8 cellular contexts compared by ENCODE assay signal in genomic region chr11:87290304-87290922, GRCh38.
DNase-seq lines count a peak whose midpoint lies in the region; ATAC-seq, FAIRE-seq and TF ChIP-seq lines count a peak whose summit lies in the region.

No MANE protein-coding gene starts in this region.

- no peak overlapping the region for H3K27ac ChIP-seq in CD4-positive, alpha-beta memory T cell (ENCODE audit: low read depth, low read length)
- H3K27ac ChIP-seq in brain microvascular endothelial cell: no peak overlapping the region

- no peaks in the 10 kb centered on the region for H3K4me1 Mint-ChIP-seq in CD4-positive, alpha-beta memory T cell

- no peaks in the 10 kb centered on the region for H3K36me3 Mint-ChIP-seq in CD4-positive, alpha-beta memory T cell

- CTCF ChIA-PET in CD4-positive, alpha-beta memory T cell (lab: Charles Lee; ENCODE audit: partially characterized antibody): interaction anchor here (1.0 to 9.1 kb wide), 11 partner anchors 9 to 358 kb away, joined by 3 to 86 read pairs (median 5); no protein-coding TSS in a partner anchor

- H3K27me3 Mint-ChIP-seq in CD4-positive, alpha-beta memory T cell: no peaks in the 10 kb centered on the region

- POLR2A ChIA-PET in CD4-positive, alpha-beta memory T cell (lab: Charles Lee; ENCODE audit: partially characterized antibody): no interaction called here

- H3K4me3 Mint-ChIP-seq in CD4-positive, alpha-beta memory T cell: no peak overlapping the region

- peaks cover 0 to 2% (median 0%) of the 10 kb centered on the region in 8 donors for H3K9me3 Mint-ChIP-seq in CD4-positive, alpha-beta memory T cell

- no peaks in the 10 kb centered on the region for H3K9me3 ChIP-seq in CD4-positive, alpha-beta memory T cell (ENCODE audit: control insufficient read depth in 1 of 2, low read length in 2 of 2)

- in situ Hi-C loops in brain microvascular endothelial cell (cut with HindIII; ENCODE audit: low pct_ligation_motif_present, low sequenced_read_pairs): loop anchor here (25.0 kb wide), 1 partner anchor 353 kb away; no protein-coding TSS in a partner anchor

- H3K27me3 ChIP-seq in CD4-positive, alpha-beta memory T cell (ENCODE audit: insufficient read depth, low read length): no peaks in the 10 kb centered on the region
- no peaks in the 10 kb centered on the region for H3K27me3 ChIP-seq in brain microvascular endothelial cell (replicated peaks)

- peak in 4 of 5 donors; percentile 33 to 54 (median 44) for DNase-seq in CD4-positive, alpha-beta memory T cell
- peak; percentile 4 for DNase-seq in H54 (ENCODE audit: insufficient read length, low spot score)
- peak; percentile 21 for DNase-seq in NCI-H226
- DNase-seq in brain microvascular endothelial cell: peak; percentile 9
- DNase-seq in left colon: no peak
- DNase-seq in GOT3 (lab: John Stamatoyannopoulos, UW): no peak
- no peak for DNase-seq in activated CD4-positive, CD25-positive, alpha-beta regulatory T cell treated with anti-CD3 and anti-CD28 coated beads, Interleukin-2, amount 50 U/mL, for 72 hours
- DNase-seq in activated T-cell treated with anti-CD3 and anti-CD28 coated beads, Interleukin-2, amount 50 U/mL, for 48 hours: no peak

- peak; percentile 38 for ATAC-seq in left colon

- H3K27ac Mint-ChIP-seq in CD4-positive, alpha-beta memory T cell: no peak overlapping the region

- H3K4me3 ChIP-seq in CD4-positive, alpha-beta memory T cell (ENCODE audit: low read length in 2 of 2): no peak overlapping the region
- no peak overlapping the region for H3K4me3 ChIP-seq in brain microvascular endothelial cell (ENCODE audit: low read depth, low read length)

- no peaks in the 10 kb centered on the region for H3K4me1 ChIP-seq in CD4-positive, alpha-beta memory T cell (ENCODE audit: insufficient read depth, low read length)

- intact Hi-C loops in CD4-positive, alpha-beta memory T cell (cut with micrococcal nuclease): loop anchor here (1.0 to 5.0 kb wide), 2 partner anchors 351 to 1693 kb away; no protein-coding TSS in a partner anchor
- intact Hi-C loops in left colon (cut with DNase I, micrococcal nuclease): loop anchor here in 1 of 2 donors (10.0 kb wide), 1 partner anchor 426 kb away; no protein-coding TSS in a partner anchor

- TF ChIP-seq CTCF in brain microvascular endothelial cell (IDR thresholded peaks at IDR 0.05; ENCODE audit: low read depth, low read length, missing control alignments): peak; percentile 34

- no peak for TF ChIP-seq POLR2A in H54 (IDR thresholded peaks at IDR 0.05; ENCODE audit: low read depth, low read length)

- no peaks in the 10 kb centered on the region for H3K36me3 ChIP-seq in CD4-positive, alpha-beta memory T cell (ENCODE audit: insufficient read depth, low read length)
- H3K36me3 ChIP-seq in brain microvascular endothelial cell (replicated peaks): no peaks in the 10 kb centered on the region

- FAIRE-seq in H54 (lab: Jason Lieb, UNC): peak; percentile 27

Comparison
In these comparisons a context has a peak if more than half of its experiments do, and no peak if none do; other contexts are left out.
1. DNase-seq: peak in CD4-positive, alpha-beta memory T cell (4 of 5), H54 (single experiment), NCI-H226 (single experiment) and brain microvascular endothelial cell (single experiment); none in left colon (0 of 2), GOT3 (single experiment), activated CD4-positive, CD25-positive, alpha-beta regulatory T cell treated with anti-CD3 and anti-CD28 coated beads, Interleukin-2, amount 50 U/mL, for 72 hours (single experiment) and activated T-cell treated with anti-CD3 and anti-CD28 coated beads, Interleukin-2, amount 50 U/mL, for 48 hours (0 of 2).